ENCODE assay signal across 8 cellular contexts in the genomic region with DNA sequence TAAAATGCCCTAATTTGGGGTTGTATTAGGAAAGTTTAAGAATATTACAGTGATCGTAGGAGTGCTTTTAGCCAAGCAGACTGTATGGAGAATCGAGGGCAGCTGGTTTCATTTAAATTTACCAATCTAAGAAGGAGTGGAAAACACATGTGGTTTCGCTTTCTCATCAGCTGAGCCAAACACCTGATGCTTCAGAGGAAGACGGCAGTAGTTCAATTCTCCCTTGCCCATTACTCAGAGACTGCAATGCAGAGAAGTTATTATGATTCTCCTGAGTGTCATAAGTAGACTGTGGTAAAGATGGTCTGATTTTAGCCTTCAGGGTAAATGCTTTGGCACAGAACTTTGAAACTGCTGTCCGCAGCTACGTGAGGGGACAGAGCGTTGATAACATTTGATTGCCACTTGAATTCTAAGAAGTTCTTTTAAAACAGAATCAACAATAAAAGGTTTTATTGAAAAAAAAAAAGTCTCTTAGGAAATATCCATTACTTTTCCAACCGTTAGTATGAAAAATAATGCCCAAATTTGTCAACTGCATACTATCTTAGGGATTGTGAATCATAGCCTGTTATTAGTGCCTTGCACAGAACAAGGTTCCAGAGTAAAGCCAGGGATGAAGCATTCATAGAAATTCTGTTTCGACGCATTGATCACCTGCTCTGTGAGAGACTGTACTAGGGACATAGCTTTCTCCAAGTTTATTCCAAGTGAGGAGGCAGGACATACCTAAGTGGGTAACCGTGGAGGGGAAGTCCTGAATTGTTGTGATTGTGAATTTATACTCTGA. TPM values are rescaled to one million over a fixed set of nuclear protein-coding genes. Genes with fewer than 3 reads are reported as not detected.
A peak's percentile ranks its signal among the peaks of the same experiment; 100 is the strongest.
DNase-seq lines count a peak whose midpoint lies in the region; ATAC-seq and TF ChIP-seq lines count a peak whose summit lies in the region.

No MANE protein-coding gene starts in this region.

- H3F3A ChIP-seq in GM23338 (replicated peaks; ENCODE audit: low read depth), result no peaks in the 10 kb centered on the region

- H3K27me3 Mint-ChIP-seq in GM23338 (ENCODE audit: insufficient read depth, low read depth, poor library complexity) (peaks cover 1% of the 10 kb centered on the region), brain (no peaks in the 10 kb centered on the region)

- H3K36me3 ChIP-seq in GM23338 (ENCODE audit: insufficient read depth) (no peaks in the 10 kb centered on the region; the same call in 1 of the 2 replicates), muscle layer of duodenum (ENCODE audit: control insufficient read depth in 1 of 2, insufficient read depth in 2 of 2, low read length in 2 of 2) (peaks cover 16 to 17% of the 10 kb centered on the region in 2 donors), ovary (no peaks in the 10 kb centered on the region)

- peaks cover 36% of the 10 kb centered on the region for H3K4me1 Mint-ChIP-seq in GM23338
- H3K4me1 Mint-ChIP-seq in brain, result peaks cover 48% of the 10 kb centered on the region

- H3K27ac ChIP-seq in GM23338 (ENCODE audit: low read depth), result no peak overlapping the region
- H3K27ac ChIP-seq in muscle layer of duodenum (ENCODE audit: low read length), result peak overlapping the region; percentile 47
- H3K27ac ChIP-seq in ovary, result no peak overlapping the region

- H3K27me3 ChIP-seq in GM23338 (ENCODE audit: insufficient read depth) (no peaks in the 10 kb centered on the region), muscle layer of duodenum (ENCODE audit: low read depth, low read length) (no peaks in the 10 kb centered on the region), ovary (no peaks in the 10 kb centered on the region)

- H3K4me1 ChIP-seq in GM23338 (ENCODE audit: insufficient read depth), result peaks cover 10% of the 10 kb centered on the region
- H3K4me1 ChIP-seq in muscle layer of duodenum (ENCODE audit: control insufficient read depth in 1 of 2, insufficient read depth in 2 of 2, low read length in 2 of 2), result peaks cover 9 to 32% of the 10 kb centered on the region in 2 donors
- peaks cover 8% of the 10 kb centered on the region for H3K4me1 ChIP-seq in ovary (ENCODE audit: insufficient read depth)

- H3K9me3 Mint-ChIP-seq in GM23338, result no peaks in the 10 kb centered on the region
- H3K9me3 Mint-ChIP-seq in brain, result no peaks in the 10 kb centered on the region

- DNase-seq in AG08395 (ENCODE audit: low spot score) (peak; percentile 48), GM23338 (ENCODE audit: low spot score) (no peak), ovary (no peak)
- no peak for DNase-seq in activated effector memory CD4-positive, alpha-beta T cell treated with Interleukin-2 at 50 U/mL for 16 hours

- no peak for TF ChIP-seq POLR2A in ovary (IDR thresholded peaks at IDR 0.05)

- H3K36me3 Mint-ChIP-seq in GM23338 (ENCODE audit: low read depth) (peaks cover 7% of the 10 kb centered on the region; the same call in 1 of the 3 replicates), brain (peaks cover 50% of the 10 kb centered on the region)

- ATAC-seq in GM23338 (no peak), GM21390 (IDR thresholded peaks at IDR 0.05; ENCODE audit: unreplicated experiment) (no peak), HG02970 (IDR thresholded peaks at IDR 0.05; ENCODE audit: low FRiP score, unreplicated experiment) (no peak)

- H3K4me2 ChIP-seq in GM23338, result no peak overlapping the region

- H3K79me2 ChIP-seq in GM23338 (replicated peaks; ENCODE audit: insufficient read depth), result no peaks in the 10 kb centered on the region

- H3K9me3 ChIP-seq in muscle layer of duodenum (ENCODE audit: control insufficient read depth in 1 of 2, low read length in 2 of 2), result no peaks in the 10 kb centered on the region
- no peaks in the 10 kb centered on the region for H3K9me3 ChIP-seq in ovary

- H3K4me3 Mint-ChIP-seq in GM23338 (no peak overlapping the region), brain (no peak overlapping the region)

- H2AFZ ChIP-seq in GM23338, result no peak overlapping the region

- TF ChIP-seq CTCF in GM23338 (conservative IDR thresholded peaks at IDR 0.05; ENCODE audit: low read depth in 2 of 2) (no peak), brain (conservative IDR thresholded peaks at IDR 0.05) (no peak), ovary (IDR thresholded peaks at IDR 0.05) (no peak)

- H3K27ac Mint-ChIP-seq in GM23338 (peak overlapping the region; percentile 55; the same call in 1 of the 2 replicates), brain (peak overlapping the region in 3 of 5 experiments; percentile 20 to 56 (median 56))

- no peak for TF ChIP-seq EP300 in ovary (IDR thresholded peaks at IDR 0.05)

- no peaks in the 10 kb centered on the region for H4K20me1 ChIP-seq in GM23338 (replicated peaks; ENCODE audit: insufficient read depth)

- WGBS in ovary, 3 donors, result 55 to 67% (median 59%) methylated on average over 11 of the region's 11 CpGs

- H3K4me3 ChIP-seq in GM23338 (no peak overlapping the region), muscle layer of duodenum (ENCODE audit: low read depth in 1 of 2, low read length in 2 of 2) (peak overlapping the region in 1 of 2 donors; percentile 7), ovary (no peak overlapping the region)

- intact Hi-C loops in ovary (cut with DNase I), result loop anchor here in 3 of 4 donors (10.0 kb wide), 3 partner anchors 303 to 433 kb away; no protein-coding TSS in a partner anchor

- H3K9me2 ChIP-seq in GM23338 (ENCODE audit: insufficient read depth), result no peaks in the 10 kb centered on the region

TF ChIP-seq in GM23338, 12 proteins besides CTCF, POLR2A, EP300 and RAD21:
- TF ChIP-seq, protein P1, sequence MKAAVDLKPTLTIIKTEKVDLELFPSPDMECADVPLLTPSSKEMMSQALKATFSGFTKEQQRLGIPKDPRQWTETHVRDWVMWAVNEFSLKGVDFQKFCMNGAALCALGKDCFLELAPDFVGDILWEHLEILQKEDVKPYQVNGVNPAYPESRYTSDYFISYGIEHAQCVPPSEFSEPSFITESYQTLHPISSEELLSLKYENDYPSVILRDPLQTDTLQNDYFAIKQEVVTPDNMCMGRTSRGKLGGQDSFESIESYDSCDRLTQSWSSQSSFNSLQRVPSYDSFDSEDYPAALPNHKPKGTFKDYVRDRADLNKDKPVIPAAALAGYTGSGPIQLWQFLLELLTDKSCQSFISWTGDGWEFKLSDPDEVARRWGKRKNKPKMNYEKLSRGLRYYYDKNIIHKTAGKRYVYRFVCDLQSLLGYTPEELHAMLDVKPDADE (IDR thresholded peaks at IDR 0.05), result no peak
- TF ChIP-seq, protein P2, sequence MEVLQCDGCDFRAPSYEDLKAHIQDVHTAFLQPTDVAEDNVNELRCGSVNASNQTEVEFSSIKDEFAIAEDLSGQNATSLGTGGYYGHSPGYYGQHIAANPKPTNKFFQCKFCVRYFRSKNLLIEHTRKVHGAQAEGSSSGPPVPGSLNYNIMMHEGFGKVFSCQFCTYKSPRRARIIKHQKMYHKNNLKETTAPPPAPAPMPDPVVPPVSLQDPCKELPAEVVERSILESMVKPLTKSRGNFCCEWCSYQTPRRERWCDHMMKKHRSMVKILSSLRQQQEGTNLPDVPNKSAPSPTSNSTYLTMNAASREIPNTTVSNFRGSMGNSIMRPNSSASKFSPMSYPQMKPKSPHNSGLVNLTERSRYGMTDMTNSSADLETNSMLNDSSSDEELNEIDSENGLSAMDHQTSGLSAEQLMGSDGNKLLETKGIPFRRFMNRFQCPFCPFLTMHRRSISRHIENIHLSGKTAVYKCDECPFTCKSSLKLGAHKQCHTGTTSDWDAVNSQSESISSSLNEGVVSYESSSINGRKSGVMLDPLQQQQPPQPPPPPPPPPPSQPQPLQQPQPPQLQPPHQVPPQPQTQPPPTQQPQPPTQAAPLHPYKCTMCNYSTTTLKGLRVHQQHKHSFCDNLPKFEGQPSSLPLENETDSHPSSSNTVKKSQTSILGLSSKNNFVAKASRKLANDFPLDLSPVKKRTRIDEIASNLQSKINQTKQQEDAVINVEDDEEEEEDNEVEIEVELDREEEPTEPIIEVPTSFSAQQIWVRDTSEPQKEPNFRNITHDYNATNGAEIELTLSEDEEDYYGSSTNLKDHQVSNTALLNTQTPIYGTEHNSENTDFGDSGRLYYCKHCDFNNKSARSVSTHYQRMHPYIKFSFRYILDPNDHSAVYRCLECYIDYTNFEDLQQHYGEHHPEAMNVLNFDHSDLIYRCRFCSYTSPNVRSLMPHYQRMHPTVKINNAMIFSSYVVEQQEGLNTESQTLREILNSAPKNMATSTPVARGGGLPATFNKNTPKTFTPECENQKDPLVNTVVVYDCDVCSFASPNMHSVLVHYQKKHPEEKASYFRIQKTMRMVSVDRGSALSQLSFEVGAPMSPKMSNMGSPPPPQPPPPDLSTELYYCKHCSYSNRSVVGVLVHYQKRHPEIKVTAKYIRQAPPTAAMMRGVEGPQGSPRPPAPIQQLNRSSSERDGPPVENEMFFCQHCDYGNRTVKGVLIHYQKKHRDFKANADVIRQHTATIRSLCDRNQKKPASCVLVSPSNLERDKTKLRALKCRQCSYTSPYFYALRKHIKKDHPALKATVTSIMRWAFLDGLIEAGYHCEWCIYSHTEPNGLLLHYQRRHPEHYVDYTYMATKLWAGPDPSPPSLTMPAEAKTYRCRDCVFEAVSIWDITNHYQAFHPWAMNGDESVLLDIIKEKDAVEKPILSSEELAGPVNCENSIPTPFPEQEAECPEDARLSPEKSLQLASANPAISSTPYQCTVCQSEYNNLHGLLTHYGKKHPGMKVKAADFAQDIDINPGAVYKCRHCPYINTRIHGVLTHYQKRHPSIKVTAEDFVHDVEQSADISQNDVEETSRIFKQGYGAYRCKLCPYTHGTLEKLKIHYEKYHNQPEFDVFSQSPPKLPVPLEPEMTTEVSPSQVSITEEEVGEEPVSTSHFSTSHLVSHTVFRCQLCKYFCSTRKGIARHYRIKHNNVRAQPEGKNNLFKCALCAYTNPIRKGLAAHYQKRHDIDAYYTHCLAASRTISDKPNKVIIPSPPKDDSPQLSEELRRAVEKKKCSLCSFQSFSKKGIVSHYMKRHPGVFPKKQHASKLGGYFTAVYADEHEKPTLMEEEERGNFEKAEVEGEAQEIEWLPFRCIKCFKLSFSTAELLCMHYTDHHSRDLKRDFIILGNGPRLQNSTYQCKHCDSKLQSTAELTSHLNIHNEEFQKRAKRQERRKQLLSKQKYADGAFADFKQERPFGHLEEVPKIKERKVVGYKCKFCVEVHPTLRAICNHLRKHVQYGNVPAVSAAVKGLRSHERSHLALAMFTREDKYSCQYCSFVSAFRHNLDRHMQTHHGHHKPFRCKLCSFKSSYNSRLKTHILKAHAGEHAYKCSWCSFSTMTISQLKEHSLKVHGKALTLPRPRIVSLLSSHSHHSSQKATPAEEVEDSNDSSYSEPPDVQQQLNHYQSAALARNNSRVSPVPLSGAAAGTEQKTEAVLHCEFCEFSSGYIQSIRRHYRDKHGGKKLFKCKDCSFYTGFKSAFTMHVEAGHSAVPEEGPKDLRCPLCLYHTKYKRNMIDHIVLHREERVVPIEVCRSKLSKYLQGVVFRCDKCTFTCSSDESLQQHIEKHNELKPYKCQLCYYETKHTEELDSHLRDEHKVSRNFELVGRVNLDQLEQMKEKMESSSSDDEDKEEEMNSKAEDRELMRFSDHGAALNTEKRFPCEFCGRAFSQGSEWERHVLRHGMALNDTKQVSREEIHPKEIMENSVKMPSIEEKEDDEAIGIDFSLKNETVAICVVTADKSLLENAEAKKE (CRISPR knock-in tag; IDR thresholded peaks at IDR 0.05), result no peak

RNA-seq across cellular contexts. Expression of a gene that starts 25.6 kb away (rescaled TPM):
- total RNA-seq in GM23338 (2014; rRNA removed; shearing (Covaris generic)), result 20.9 and 23.8 TPM in 2 replicates
- polyA plus RNA-seq in GM23338 (2016; fragmentation: Nextera tagmentation; extraction: Ambion mirVana), result 7.5 and 9.8 TPM in 2 replicates
- 4.5 TPM for polyA plus RNA-seq in brain (ENCODE audit: insufficient read depth, low read depth, low replicate concordance)
- total RNA-seq in ovary, result 10 to 100 TPM in 5 of 7 donors, 1 to 10 TPM in 2; 6.2 to 12.9 (median 10.3) TPM
- polyA plus RNA-seq in ovary, result 1 to 10 TPM; 4.9 to 9.0 TPM
